Comparison of ENCODE assay signal across 8 cellular contexts in the genomic region with DNA sequence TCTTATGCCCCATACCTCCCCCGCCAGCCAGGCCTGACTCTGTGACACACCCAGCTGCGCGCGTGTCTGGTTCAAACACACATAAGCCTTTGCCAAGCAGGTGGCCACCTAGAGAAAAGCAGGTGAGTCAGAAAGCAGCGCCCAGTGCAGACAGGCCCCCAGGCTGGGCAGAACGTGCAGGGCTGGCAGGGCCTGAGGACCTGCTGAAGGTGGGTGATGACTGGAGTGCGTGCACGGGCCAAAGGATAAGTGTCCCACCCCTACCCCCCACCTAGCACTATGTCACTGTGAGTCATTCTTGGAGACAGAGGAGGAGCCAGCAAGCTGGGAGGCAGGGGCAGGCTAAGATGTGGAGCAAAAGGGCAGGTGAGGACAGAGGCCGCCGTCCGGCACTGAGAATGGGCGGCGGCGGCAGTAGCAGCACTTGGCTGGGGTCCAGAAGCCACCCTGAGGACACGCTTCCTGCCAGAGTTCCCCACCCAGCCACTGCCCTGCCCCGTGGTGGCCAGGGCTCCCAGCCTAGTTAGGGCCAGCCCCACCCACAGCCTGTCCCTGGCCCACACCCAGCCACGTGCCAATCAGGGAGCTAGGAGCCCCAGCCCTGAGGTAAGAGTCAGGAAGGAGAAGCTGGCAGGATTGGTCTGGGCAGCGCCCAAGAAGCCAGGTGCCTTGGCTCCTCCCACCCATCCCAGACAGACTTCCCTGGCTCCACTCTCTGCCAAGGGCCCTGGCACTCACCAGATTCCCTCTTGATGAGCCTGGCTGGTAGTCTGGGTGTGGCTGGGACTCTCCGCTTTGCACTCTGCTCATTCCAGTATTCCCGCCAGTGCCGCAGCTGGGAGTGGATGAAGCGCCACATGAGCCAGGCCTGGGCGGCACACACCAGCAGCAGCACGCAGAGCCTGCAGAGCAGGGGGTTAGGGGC.
DNase-seq lines count a peak whose midpoint lies in the region; ATAC-seq and TF ChIP-seq lines count a peak whose summit lies in the region.

No MANE protein-coding gene starts in this region.

- no peak for DNase-seq in stimulated activated naive CD8-positive, alpha-beta T cell treated with anti-CD3 and anti-CD28 coated beads, Interleukin-15, Interleukin-2, amounts not matched to agents 100 U/mL and 50 U/mL, for 24 hours
- no peak for DNase-seq in stimulated activated naive CD8-positive, alpha-beta T cell treated with anti-CD3 and anti-CD28 coated beads, Interleukin-15, amount 100 ng/mL, for 72 hours
- DNase-seq in SHP77 (lab: John Stamatoyannopoulos, UW) = peak; percentile 87 to 92
- DNase-seq in fibroblast of villous mesenchyme (ENCODE audit: low read depth) = peak; percentile 77
- no peak for DNase-seq in activated T-helper 1 cell treated with anti-CD3 and anti-CD28 coated beads, Interleukin-12 subunit alpha, Interleukin-12 subunit beta, Interleukin-2, Interleukin-4 antibody, amounts not matched to agents 30 ng/mL and 10 ng/mL and 1 ng/mL, durations not matched to agents 14 hours and 24 hours and 36 hours (ENCODE audit: low spot score)

- no peak for TF ChIP-seq CTCF in fibroblast of villous mesenchyme (IDR thresholded peaks at IDR 0.05; ENCODE audit: insufficient read depth, low read depth, low read length)

- H3K4me1 Mint-ChIP-seq in stimulated activated naive CD8-positive, alpha-beta T cell treated with anti-CD3 and anti-CD28 coated beads, Interleukin-15, amount 100 ng/mL, for 72 hours = no peaks in the 10 kb centered on the region
- H3K4me1 Mint-ChIP-seq in activated T-helper 1 cell treated with anti-CD3 and anti-CD28 coated beads, Interleukin-12 subunit alpha, Interleukin-12 subunit beta, Interleukin-2, Interleukin-4 antibody, amounts not matched to agents 30 ng/mL and 10 ng/mL and 1 ng/mL, durations not matched to agents 14 hours and 24 hours and 36 hours (ENCODE audit: low read depth) = no peaks in the 10 kb centered on the region

- H3K27me3 ChIP-seq in rectal smooth muscle tissue (ENCODE audit: control insufficient read depth, insufficient read depth, low read length) = no peaks in the 10 kb centered on the region

- peaks cover 21% of the 10 kb centered on the region for H3K4me1 ChIP-seq in rectal smooth muscle tissue (ENCODE audit: control insufficient read depth, insufficient read depth, low read length)

- peak overlapping the region; percentile 61 for H3K27ac ChIP-seq in rectal smooth muscle tissue (ENCODE audit: low read depth, low read length)

- H3K36me3 ChIP-seq in rectal smooth muscle tissue (ENCODE audit: control insufficient read depth, insufficient read depth, low read length) = peaks cover 22% of the 10 kb centered on the region

- H3K27ac Mint-ChIP-seq in stimulated activated naive CD8-positive, alpha-beta T cell treated with anti-CD3 and anti-CD28 coated beads, Interleukin-15, amount 100 ng/mL, for 72 hours = peak overlapping the region in 1 of 2 donors; percentile 93
- no peak overlapping the region for H3K27ac Mint-ChIP-seq in activated T-helper 1 cell treated with anti-CD3 and anti-CD28 coated beads, Interleukin-12 subunit alpha, Interleukin-12 subunit beta, Interleukin-2, Interleukin-4 antibody, amounts not matched to agents 30 ng/mL and 10 ng/mL and 1 ng/mL, durations not matched to agents 14 hours and 24 hours and 36 hours

- no peaks in the 10 kb centered on the region for H3K9me3 Mint-ChIP-seq in stimulated activated naive CD8-positive, alpha-beta T cell treated with anti-CD3 and anti-CD28 coated beads, Interleukin-15, amount 100 ng/mL, for 72 hours
- H3K9me3 Mint-ChIP-seq in activated T-helper 1 cell treated with anti-CD3 and anti-CD28 coated beads, Interleukin-12 subunit alpha, Interleukin-12 subunit beta, Interleukin-2, Interleukin-4 antibody, amounts not matched to agents 30 ng/mL and 10 ng/mL and 1 ng/mL, durations not matched to agents 14 hours and 24 hours and 36 hours = no peaks in the 10 kb centered on the region

- ATAC-seq in stimulated activated naive CD8-positive, alpha-beta T cell treated with anti-CD3 and anti-CD28 coated beads, Interleukin-15, Interleukin-2, amounts not matched to agents 100 U/mL and 50 U/mL, for 24 hours = peak; percentile 15
- no peak for ATAC-seq in stimulated activated naive CD8-positive, alpha-beta T cell treated with anti-CD3 and anti-CD28 coated beads, Interleukin-15, amount 100 ng/mL, for 72 hours
- ATAC-seq in HG03442 (IDR thresholded peaks at IDR 0.05; ENCODE audit: unreplicated experiment) (no peak), GM18868 (IDR thresholded peaks at IDR 0.05; ENCODE audit: unreplicated experiment) (no peak)

- intact Hi-C loops in activated T-helper 1 cell treated with anti-CD3 and anti-CD28 coated beads, Interleukin-12 subunit alpha, Interleukin-12 subunit beta, Interleukin-2, Interleukin-4 antibody, amounts not matched to agents 30 ng/mL and 10 ng/mL and 1 ng/mL, durations not matched to agents 14 hours and 24 hours and 36 hours (cut with micrococcal nuclease) = no loop called here

- no peaks in the 10 kb centered on the region for H3K27me3 Mint-ChIP-seq in stimulated activated naive CD8-positive, alpha-beta T cell treated with anti-CD3 and anti-CD28 coated beads, Interleukin-15, amount 100 ng/mL, for 72 hours
- H3K27me3 Mint-ChIP-seq in activated T-helper 1 cell treated with anti-CD3 and anti-CD28 coated beads, Interleukin-12 subunit alpha, Interleukin-12 subunit beta, Interleukin-2, Interleukin-4 antibody, amounts not matched to agents 30 ng/mL and 10 ng/mL and 1 ng/mL, durations not matched to agents 14 hours and 24 hours and 36 hours (ENCODE audit: insufficient read depth) = no peaks in the 10 kb centered on the region

- H3K4me3 ChIP-seq in fibroblast of villous mesenchyme (ENCODE audit: low read depth, low read length) (no peak overlapping the region), rectal smooth muscle tissue (ENCODE audit: low read length) (no peak overlapping the region)

- no peak overlapping the region for H3K4me3 Mint-ChIP-seq in stimulated activated naive CD8-positive, alpha-beta T cell treated with anti-CD3 and anti-CD28 coated beads, Interleukin-15, amount 100 ng/mL, for 72 hours
- H3K4me3 Mint-ChIP-seq in activated T-helper 1 cell treated with anti-CD3 and anti-CD28 coated beads, Interleukin-12 subunit alpha, Interleukin-12 subunit beta, Interleukin-2, Interleukin-4 antibody, amounts not matched to agents 30 ng/mL and 10 ng/mL and 1 ng/mL, durations not matched to agents 14 hours and 24 hours and 36 hours = no peak overlapping the region

- no peak overlapping the region for H3K9ac ChIP-seq in rectal smooth muscle tissue (ENCODE audit: low read length)

- peaks cover 2% of the 10 kb centered on the region for H3K36me3 Mint-ChIP-seq in activated T-helper 1 cell treated with anti-CD3 and anti-CD28 coated beads, Interleukin-12 subunit alpha, Interleukin-12 subunit beta, Interleukin-2, Interleukin-4 antibody, amounts not matched to agents 30 ng/mL and 10 ng/mL and 1 ng/mL, durations not matched to agents 14 hours and 24 hours and 36 hours (ENCODE audit: low read depth)

Comparison
In these comparisons a context has a peak if more than half of its experiments do, and no peak if none do; other contexts are left out.
1. DNase-seq: peak in SHP77 (2 of 2) and fibroblast of villous mesenchyme (single experiment); none in stimulated activated naive CD8-positive, alpha-beta T cell treated with anti-CD3 and anti-CD28 coated beads, Interleukin-15, Interleukin-2, amounts not matched to agents 100 U/mL and 50 U/mL, for 24 hours (single experiment), stimulated activated naive CD8-positive, alpha-beta T cell treated with anti-CD3 and anti-CD28 coated beads, Interleukin-15, amount 100 ng/mL, for 72 hours (0 of 2) and activated T-helper 1 cell treated with anti-CD3 and anti-CD28 coated beads, Interleukin-12 subunit alpha, Interleukin-12 subunit beta, Interleukin-2, Interleukin-4 antibody, amounts not matched to agents 30 ng/mL and 10 ng/mL and 1 ng/mL, durations not matched to agents 14 hours and 24 hours and 36 hours (single experiment).